Comparison of ENCODE assay signal across 8 cellular contexts in the genomic region with DNA sequence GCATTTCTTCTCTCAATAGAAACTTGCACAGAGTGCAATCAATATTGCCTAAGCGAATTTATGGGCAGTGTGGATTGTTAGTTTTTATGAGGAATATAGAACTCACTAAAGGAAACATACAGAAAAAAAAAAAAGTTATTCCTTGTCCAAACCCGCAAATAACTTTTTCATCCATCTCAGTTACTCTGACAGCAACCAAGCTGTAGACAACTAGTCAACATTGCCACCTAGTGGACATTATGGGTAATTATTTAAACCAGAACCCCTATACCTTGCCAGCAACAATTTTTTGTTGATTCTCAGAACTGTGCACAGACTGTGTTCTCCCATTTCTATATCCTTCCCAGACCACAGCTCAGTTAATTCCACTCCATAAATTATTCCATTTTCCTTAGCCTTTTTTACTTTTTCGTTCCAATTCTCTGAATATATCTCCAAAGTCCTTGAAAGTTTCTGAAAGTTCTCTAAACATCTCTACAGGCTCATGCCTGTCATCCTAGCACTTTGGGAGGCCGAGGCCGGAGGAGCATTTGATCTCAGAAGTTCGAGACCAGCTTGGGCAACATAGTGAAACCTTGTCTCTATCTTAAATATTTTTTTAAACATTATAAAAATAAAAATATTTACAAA. TPM values are rescaled to one million over a fixed set of nuclear protein-coding genes. Genes with fewer than 3 reads are reported as not detected.
DNase-seq lines count a peak whose midpoint lies in the region; ATAC-seq and TF ChIP-seq lines count a peak whose summit lies in the region.

No MANE protein-coding gene starts in this region.

- peaks cover 28 to 29% of the 10 kb centered on the region in 2 donors for H3K27me3 Mint-ChIP-seq in natural killer cell (ENCODE audit: low read depth in 2 of 2)

- peak; percentile 70 to 74 for ATAC-seq in activated naive CD4-positive, alpha-beta T cell treated with anti-CD3 and anti-CD28 coated beads, Interleukin-2, amount 50 U/mL, for 72 hours
- ATAC-seq in HG03378 (IDR thresholded peaks at IDR 0.05; ENCODE audit: unreplicated experiment) (peak; percentile 40), natural killer cell (peak; percentile 74 to 77 (median 75)), HG03139 (IDR thresholded peaks at IDR 0.05; ENCODE audit: unreplicated experiment) (no peak)

- no peaks in the 10 kb centered on the region for H4K20me1 ChIP-seq in OCI-LY7 (ENCODE audit: insufficient read depth, low read length)

- no peaks in the 10 kb centered on the region for H3K4me1 ChIP-seq in OCI-LY7 (ENCODE audit: insufficient read depth, low read length, poor library complexity, severe bottlenecking)

- no peaks in the 10 kb centered on the region for H3K9me3 ChIP-seq in OCI-LY7 (ENCODE audit: low read length)

- H3K9me2 ChIP-seq in OCI-LY7 (ENCODE audit: insufficient read depth, low read length), result no peaks in the 10 kb centered on the region

- H3K4me1 Mint-ChIP-seq in natural killer cell, result peaks cover 5 to 16% of the 10 kb centered on the region in 2 donors

- intact Hi-C loops in OCI-LY7 (cut with micrococcal nuclease; ENCODE audit: unreplicated experiment), result loop anchor here (5.0 kb wide), 2 partner anchors 127 to 142 kb away; a partner anchor contains a TSS
- intact Hi-C loops in natural killer cell (cut with micrococcal nuclease), result loop anchor here (1.0 kb wide), 1 partner anchor 128 kb away; a partner anchor contains a TSS

- no peak for DNase-seq in activated naive CD4-positive, alpha-beta T cell treated with anti-CD3 and anti-CD28 coated beads, Interleukin-2, amount 50 U/mL, for 72 hours (ENCODE audit: low spot score in 2 of 2)
- no peak for DNase-seq in activated naive CD4-positive, alpha-beta T cell treated with Interleukin-2 at 50 U/mL for 16 hours
- DNase-seq in OCI-LY7 (ENCODE audit: low spot score), result peak; percentile 73
- peak; percentile 51 to 68 for DNase-seq in dermis microvascular lymphatic vessel endothelial cell (ENCODE audit: low read depth in 2 of 2)
- DNase-seq in natural killer cell, result no peak
- no peak for DNase-seq in NCI-H524 treated with DMSO at 0.1 percent for 48 hours (lab: John Stamatoyannopoulos, UW)

- H3K4me3 ChIP-seq in OCI-LY7 (ENCODE audit: low read depth, low read length, poor library complexity, severe bottlenecking), result no peak overlapping the region

- peaks cover 4 to 6% of the 10 kb centered on the region in 2 donors for H3K36me3 Mint-ChIP-seq in activated naive CD4-positive, alpha-beta T cell treated with anti-CD3 and anti-CD28 coated beads, Interleukin-2, amount 50 U/mL, for 72 hours
- H3K36me3 Mint-ChIP-seq in natural killer cell, result no peaks in the 10 kb centered on the region

- POLR2A ChIA-PET in OCI-LY7 (lab: Charles Lee), result no interaction called here

- no peaks in the 10 kb centered on the region for H3K79me2 ChIP-seq in OCI-LY7 (ENCODE audit: insufficient read depth, low read depth, low read length)

- H2AFZ ChIP-seq in OCI-LY7 (ENCODE audit: low read length), result no peak overlapping the region

- no peak overlapping the region for H3K4me2 ChIP-seq in OCI-LY7 (ENCODE audit: low read length)

- no TSS peak for BruUV-seq in OCI-LY7 (replicated peaks; lab: Mats Ljungman, UMichigan)

- no peaks in the 10 kb centered on the region for H3K36me3 ChIP-seq in OCI-LY7 (ENCODE audit: insufficient read depth, low read length)

- CTCF ChIA-PET in OCI-LY7 (lab: Charles Lee; ENCODE audit: unreplicated experiment), result interaction anchor here (0.5 kb wide), 1 partner anchor 125 kb away, joined by 3 read pairs; no protein-coding TSS in a partner anchor

- H3K4me3 Mint-ChIP-seq in natural killer cell, result no peak overlapping the region

- no peak overlapping the region for H3K27ac ChIP-seq in OCI-LY7 (ENCODE audit: low read depth, low read length, poor library complexity, severe bottlenecking)

- H3K9me3 Mint-ChIP-seq in activated naive CD4-positive, alpha-beta T cell treated with anti-CD3 and anti-CD28 coated beads, Interleukin-2, amount 50 U/mL, for 72 hours, result no peaks in the 10 kb centered on the region
- peaks cover 2 to 6% of the 10 kb centered on the region in 2 donors for H3K9me3 Mint-ChIP-seq in natural killer cell

- H3K27ac Mint-ChIP-seq in activated naive CD4-positive, alpha-beta T cell treated with anti-CD3 and anti-CD28 coated beads, Interleukin-2, amount 50 U/mL, for 72 hours, result no peak overlapping the region
- no peak overlapping the region for H3K27ac Mint-ChIP-seq in natural killer cell

- TF ChIP-seq CTCF in OCI-LY7 (conservative IDR thresholded peaks at IDR 0.05; ENCODE audit: low read length), result peak; percentile 92
- TF ChIP-seq CTCF in natural killer cell (IDR thresholded peaks at IDR 0.05), result peak; percentile 83

RNA-seq across cellular contexts. Expression of a gene that starts 2.6 kb away (rescaled TPM):
- total RNA-seq in activated naive CD4-positive, alpha-beta T cell treated with anti-CD3 and anti-CD28 coated beads, Interleukin-2, amount 50 U/mL, for 72 hours, result under 1 TPM; 0.07 to 0.99 TPM
- total RNA-seq in OCI-LY7 (2014; rRNA removed; shearing (Covaris generic)), result not detected in 2 replicates
- total RNA-seq in OCI-LY7 (2022), result not detected in 2 replicates
- total RNA-seq in dermis microvascular lymphatic vessel endothelial cell, result 144 and 264 TPM in 2 replicates
- total RNA-seq in natural killer cell, result 1 to 10 TPM in 1 of 3 donors, under 1 TPM in 1, not detected in 1; 0.23 to 1.5 TPM

Comparison
In these comparisons a context has a peak if more than half of its experiments do, and no peak if none do; other contexts are left out.
1. DNase-seq: peak in OCI-LY7 (single experiment) and dermis microvascular lymphatic vessel endothelial cell (2 of 2); none in activated naive CD4-positive, alpha-beta T cell treated with anti-CD3 and anti-CD28 coated beads, Interleukin-2, amount 50 U/mL, for 72 hours (0 of 2), activated naive CD4-positive, alpha-beta T cell treated with Interleukin-2 at 50 U/mL for 16 hours (single experiment), natural killer cell (single experiment) and NCI-H524 treated with DMSO at 0.1 percent for 48 hours (single experiment).
2. RNA of a gene that starts 2.6 kb away (total RNA-seq): 144 to 264 TPM in dermis microvascular lymphatic vessel endothelial cell; 0.07 to 0.99 TPM in activated naive CD4-positive, alpha-beta T cell treated with anti-CD3 and anti-CD28 coated beads, Interleukin-2, amount 50 U/mL, for 72 hours, 0.23 to 1.5 TPM in natural killer cell and not detected in OCI-LY7; every median in the first group is over 10 times any median in the second.